In genomic region chr17:50218071-50218759, GRCh38 we compare ENCODE assay signal across 14 cellular contexts. TPM values are rescaled to one million over a fixed set of nuclear protein-coding genes. Genes with fewer than 3 reads are reported as not detected.
DNase-seq lines count a peak whose midpoint lies in the region; ATAC-seq, FAIRE-seq and TF ChIP-seq lines count a peak whose summit lies in the region.
"Had no signal": no experiment of that assay in that cellular context is flagged by ENCODE, and none has a peak within 500 bp of the region (broad histone marks: within the 10 kb centered on the region; RNA-seq: fewer than 3 reads in every experiment).

No MANE protein-coding gene starts in this region.

- H3K9me3 Mint-ChIP-seq in natural killer cell: no peaks in the 10 kb centered on the region
- H3K9me3 Mint-ChIP-seq: activated naive CD8-positive, alpha-beta T cell treated with anti-CD3 and anti-CD28 coated beads, Interleukin-2, amount 10 ng/mL, durations not matched to agents 7 days and 5 days had no signal

- H3K36me3 Mint-ChIP-seq in natural killer cell: no peaks in the 10 kb centered on the region
- H3K36me3 Mint-ChIP-seq: activated naive CD8-positive, alpha-beta T cell treated with anti-CD3 and anti-CD28 coated beads, Interleukin-2, amount 10 ng/mL, durations not matched to agents 7 days and 5 days had no signal

- POLR2A ChIA-PET in A549 (lab: Yijun Ruan, JAX): interaction anchor here (0.9 kb wide), 1 partner anchor 10 kb away, joined by 3 read pairs; no protein-coding TSS in a partner anchor
- POLR2A ChIA-PET in A673 (lab: Charles Lee; ENCODE audit: low non-redundant PET): no interaction called here

- no peak for TF ChIP-seq EP300 in A549 (IDR thresholded peaks at IDR 0.05)
- no peak for TF ChIP-seq EP300 in gastroesophageal sphincter (IDR thresholded peaks at IDR 0.05)

- H3K27ac Mint-ChIP-seq in natural killer cell: no peak overlapping the region

- CTCF ChIA-PET in A549 (lab: Yijun Ruan, JAX) (interaction anchor here (0.8 to 31.5 kb wide), 7 partner anchors 12 to 78 kb away, joined by 3 to 1255 read pairs (median 9); partner anchors contain the start of genes COL1A1 and TMEM92), A673 (lab: Charles Lee) (interaction anchor here (0.6 kb wide), 1 partner anchor 13 kb away, joined by 7 read pairs; no protein-coding TSS in a partner anchor)

- TF ChIP-seq RAD21 in A549 (conservative IDR thresholded peaks at IDR 0.05 in 1 of 2, IDR thresholded peaks at IDR 0.05 in 1 of 2): no peak

- no TSS peak for BruUV-seq in A673 (replicated peaks; lab: Mats Ljungman, UMichigan)

- intact Hi-C loops in psoas muscle (cut with DNase I) (no loop called here), A673 (cut with micrococcal nuclease; ENCODE audit: unreplicated experiment) (no loop called here), natural killer cell (cut with micrococcal nuclease) (no loop called here)

- H3K4me1 Mint-ChIP-seq in natural killer cell: peaks cover 5 to 7% of the 10 kb centered on the region in 2 donors

- no peak for TF ChIP-seq CTCF in A549 (IDR thresholded peaks at IDR 0.05)
- no peak for TF ChIP-seq CTCF in gastroesophageal sphincter (IDR thresholded peaks at IDR 0.05)
- no peak for TF ChIP-seq CTCF in psoas muscle (IDR thresholded peaks at IDR 0.05)
- no peak for TF ChIP-seq CTCF in A673 (conservative IDR thresholded peaks at IDR 0.05; ENCODE audit: low read depth, low read length)
- TF ChIP-seq CTCF in natural killer cell (IDR thresholded peaks at IDR 0.05): no peak

- H3K36me3 ChIP-seq in gastroesophageal sphincter: no peaks in the 10 kb centered on the region
- H3K36me3 ChIP-seq in psoas muscle (ENCODE audit: insufficient read depth in 1 of 2, low read depth in 1 of 2): no peaks in the 10 kb centered on the region
- H3K36me3 ChIP-seq in A673 (ENCODE audit: insufficient read depth, low read length, poor library complexity, severe bottlenecking): no peaks in the 10 kb centered on the region

- peaks cover 18 to 30% of the 10 kb centered on the region in 2 donors for H3K27me3 Mint-ChIP-seq in natural killer cell (ENCODE audit: low read depth in 2 of 2)

- no peak for ATAC-seq in A549
- ATAC-seq in gastroesophageal sphincter: peak; percentile 53
- ATAC-seq in psoas muscle: peak in 1 of 4 donors; percentile 50
- ATAC-seq in HG02973 (IDR thresholded peaks at IDR 0.05; ENCODE audit: unreplicated experiment): no peak
- ATAC-seq in natural killer cell: no peak

- H3K27me3 ChIP-seq in gastroesophageal sphincter: no peaks in the 10 kb centered on the region
- H3K27me3 ChIP-seq in psoas muscle (ENCODE audit: insufficient read depth in 3 of 3, low read length in 2 of 3): no peaks in the 10 kb centered on the region
- H3K27me3 ChIP-seq in A673 (replicated peaks; ENCODE audit: insufficient read depth, low read depth, low read length, poor library complexity): no peaks in the 10 kb centered on the region

- H3K4me1 ChIP-seq in A549 (peaks cover 43% of the 10 kb centered on the region), gastroesophageal sphincter (peaks cover 0 to 79% (median 50%) of the 10 kb centered on the region in 3 donors), psoas muscle (peaks cover 6% of the 10 kb centered on the region), A673 (ENCODE audit: insufficient read depth, low read length, poor library complexity, severe bottlenecking) (peaks cover 26% of the 10 kb centered on the region)

- H3K4me3 ChIP-seq in A549 (no peak overlapping the region), gastroesophageal sphincter (no peak overlapping the region), psoas muscle (no peak overlapping the region), A673 (ENCODE audit: low read depth, low read length, poor library complexity, severe bottlenecking) (no peak overlapping the region)

- 39% methylated on average over 3 of the region's 3 CpGs for WGBS in A549 (ENCODE audit: missing lambda C conversion rate)
- 12 to 23% methylated on average over 3 of the region's 3 CpGs for WGBS in gastroesophageal sphincter (ENCODE audit: low coverage in 1 of 2), 2 donors
- WGBS in psoas muscle, 3 donors: 53 to 61% (median 54%) methylated on average over 3 of the region's 3 CpGs

- no peak overlapping the region for H3K4me3 Mint-ChIP-seq in natural killer cell
- H3K4me3 Mint-ChIP-seq: activated naive CD8-positive, alpha-beta T cell treated with anti-CD3 and anti-CD28 coated beads, Interleukin-2, amount 10 ng/mL, durations not matched to agents 7 days and 5 days had no signal

- TF ChIP-seq POLR2A in A549 (IDR thresholded peaks at IDR 0.05; ENCODE audit: low read length) (no peak), gastroesophageal sphincter (IDR thresholded peaks at IDR 0.05) (no peak)

- no peak for DNase-seq in A549 (ENCODE audit: low read depth in 1 of 2, low spot score in 1 of 2)
- DNase-seq in amniotic epithelial cell (ENCODE audit: low read depth): peak; percentile 64
- DNase-seq in psoas muscle: no peak
- DNase-seq in A673 (ENCODE audit: low spot score): no peak
- DNase-seq in C1 segment of cervical spinal cord (lab: John Stamatoyannopoulos, UW): no peak
- DNase-seq in natural killer cell: no peak
- DNase-seq: activated naive CD8-positive, alpha-beta T cell treated with anti-CD3 and anti-CD28 coated beads, Interleukin-2, amount 10 ng/mL, durations not matched to agents 7 days and 5 days; NCI-H1092; NCI-H69 had no signal

- H3K27ac ChIP-seq in A549 (peak overlapping the region; percentile 67 to 87; a peak in 5 of 6 replicates), gastroesophageal sphincter (peak overlapping the region in 3 of 4 donors; percentile 73 to 79 (median 77)), psoas muscle (peak overlapping the region; percentile 26), A673 (ENCODE audit: low read depth, low read length, poor library complexity, severe bottlenecking) (no peak overlapping the region)
- H3K27ac ChIP-seq: HL-60 had no signal

- H3K9me3 ChIP-seq in A549 (no peaks in the 10 kb centered on the region), gastroesophageal sphincter (no peaks in the 10 kb centered on the region), psoas muscle (no peaks in the 10 kb centered on the region), A673 (ENCODE audit: low read depth, low read length, poor library complexity, severe bottlenecking) (no peaks in the 10 kb centered on the region)

- FAIRE-seq in A549 (lab: Jason Lieb, UNC): no peak

- H3K4me2 ChIP-seq in A549: peak overlapping the region; percentile 75

TF ChIP-seq in A549, 52 proteins besides CTCF, POLR2A, EP300 and RAD21 (continues in another document):
- TF ChIP-seq HOXA7 (CRISPR knock-in tag; IDR thresholded peaks at IDR 0.05) (no peak), REST (IDR thresholded peaks at IDR 0.05) (no peak)

RNA-seq across cellular contexts. Expression of gene COL1A1, which starts 16.8 kb away (rescaled TPM):
- 4.4 and 4.6 TPM in 2 replicates for polyA plus RNA-seq in A549 (2011; rRNA removed)
- 14.2 and 19.6 TPM in 2 replicates for polyA plus RNA-seq in A549 (2012; cell fraction: cytosol; rRNA removed)
- polyA plus RNA-seq in A549 (2012; cell fraction: nucleus; rRNA removed): 66.1 and 69.4 TPM in 2 replicates
- polyA plus RNA-seq in A549 (2017; fragmentation: RNase III; extraction: RNeasy Plus Mini Kit Qiagen cat#74134 plus additional on column Dnase treatment): 18.1 to 34.3 TPM (median 31.6 TPM) in 3 replicates
- polyA minus RNA-seq in A549 (2011; rRNA and poly(A)+ RNA removed): 10.9 TPM in 2 replicates
- total RNA-seq in gastroesophageal sphincter: 10 to 100 TPM; 14.6 to 92.9 (median 69.7) TPM
- 10 to 100 TPM; 10.2 to 46.6 (median 18.7) TPM for total RNA-seq in psoas muscle
- 1 to 10 TPM; 2.3 to 5.4 (median 3.3) TPM for polyA plus RNA-seq in psoas muscle
- 24.6 and 44.7 TPM in 2 replicates for total RNA-seq in A673 (2021)
- 1 to 10 TPM; 2.3 to 7.5 (median 2.6) TPM for total RNA-seq in natural killer cell

RNA-seq across cellular contexts. Expression of gene SGCA, which starts 52.4 kb away (rescaled TPM):
- polyA plus RNA-seq in A549 (2011; rRNA removed): 0.44 and 0.90 TPM in 2 replicates
- 1.8 and 3.2 TPM in 2 replicates for polyA plus RNA-seq in A549 (2012; cell fraction: cytosol; rRNA removed)
- polyA plus RNA-seq in A549 (2012; cell fraction: nucleus; rRNA removed): 1.2 and 1.9 TPM in 2 replicates
- 1.5 to 3.4 TPM (median 1.9 TPM) in 3 replicates for polyA plus RNA-seq in A549 (2017; fragmentation: RNase III; extraction: RNeasy Plus Mini Kit Qiagen cat#74134 plus additional on column Dnase treatment)
- polyA minus RNA-seq in A549 (2011; rRNA and poly(A)+ RNA removed): not detected in 2 replicates
- 100 to 1,000 TPM in 2 of 4 donors, 10 to 100 TPM in 2; 58.1 to 145 (median 93.4) TPM for total RNA-seq in gastroesophageal sphincter
- total RNA-seq in psoas muscle: 100 to 1,000 TPM; 245 to 291 (median 266) TPM
- 100 to 1,000 TPM; 120 to 254 (median 151) TPM for polyA plus RNA-seq in psoas muscle
- not detected in 2 replicates for total RNA-seq in A673 (2021)
- not detected for total RNA-seq in natural killer cell
- total RNA-seq: activated naive CD8-positive, alpha-beta T cell treated with anti-CD3 and anti-CD28 coated beads, Interleukin-2, amount 10 ng/mL, durations not matched to agents 7 days and 5 days; kidney epithelial cell; renal cortical epithelial cell had no signal

RNA-seq across cellular contexts. Expression of gene TMEM92, which starts 56.1 kb away (rescaled TPM):
- polyA plus RNA-seq in A549 (2011; rRNA removed): 10.3 and 11.9 TPM in 2 replicates
- 14.4 and 16.7 TPM in 2 replicates for polyA plus RNA-seq in A549 (2012; cell fraction: cytosol; rRNA removed)
- 17.9 and 18.6 TPM in 2 replicates for polyA plus RNA-seq in A549 (2012; cell fraction: nucleus; rRNA removed)
- 22.7 to 27.5 TPM (median 25.1 TPM) in 3 replicates for polyA plus RNA-seq in A549 (2017; fragmentation: RNase III; extraction: RNeasy Plus Mini Kit Qiagen cat#74134 plus additional on column Dnase treatment)
- polyA minus RNA-seq in A549 (2011; rRNA and poly(A)+ RNA removed): 11.4 and 13.0 TPM in 2 replicates
- under 1 TPM in 1 of 4 donors, not detected in 3; 0.16 TPM for total RNA-seq in gastroesophageal sphincter
- total RNA-seq in psoas muscle: not detected
- polyA plus RNA-seq in psoas muscle: under 1 TPM in 2 of 3 donors, not detected in 1; 0.01 to 0.07 TPM
- 0.19 TPM in 1 of 2 replicates, not detected in the other for total RNA-seq in A673 (2021)
- not detected for total RNA-seq in natural killer cell
- total RNA-seq: activated naive CD8-positive, alpha-beta T cell treated with anti-CD3 and anti-CD28 coated beads, Interleukin-2, amount 10 ng/mL, durations not matched to agents 7 days and 5 days had no signal

Comparison
In these comparisons a context has a peak if more than half of its experiments do, and no peak if none do; other contexts are left out.
1. RNA of gene SGCA, which starts 52.4 kb away (total RNA-seq): 245 to 291 TPM in psoas muscle and 58.1 to 145 TPM in gastroesophageal sphincter; not detected in A673 and not detected in natural killer cell; every median in the first group is over 10 times any median in the second.